ENCODE assay signal across 10 cellular contexts in the genomic region with DNA sequence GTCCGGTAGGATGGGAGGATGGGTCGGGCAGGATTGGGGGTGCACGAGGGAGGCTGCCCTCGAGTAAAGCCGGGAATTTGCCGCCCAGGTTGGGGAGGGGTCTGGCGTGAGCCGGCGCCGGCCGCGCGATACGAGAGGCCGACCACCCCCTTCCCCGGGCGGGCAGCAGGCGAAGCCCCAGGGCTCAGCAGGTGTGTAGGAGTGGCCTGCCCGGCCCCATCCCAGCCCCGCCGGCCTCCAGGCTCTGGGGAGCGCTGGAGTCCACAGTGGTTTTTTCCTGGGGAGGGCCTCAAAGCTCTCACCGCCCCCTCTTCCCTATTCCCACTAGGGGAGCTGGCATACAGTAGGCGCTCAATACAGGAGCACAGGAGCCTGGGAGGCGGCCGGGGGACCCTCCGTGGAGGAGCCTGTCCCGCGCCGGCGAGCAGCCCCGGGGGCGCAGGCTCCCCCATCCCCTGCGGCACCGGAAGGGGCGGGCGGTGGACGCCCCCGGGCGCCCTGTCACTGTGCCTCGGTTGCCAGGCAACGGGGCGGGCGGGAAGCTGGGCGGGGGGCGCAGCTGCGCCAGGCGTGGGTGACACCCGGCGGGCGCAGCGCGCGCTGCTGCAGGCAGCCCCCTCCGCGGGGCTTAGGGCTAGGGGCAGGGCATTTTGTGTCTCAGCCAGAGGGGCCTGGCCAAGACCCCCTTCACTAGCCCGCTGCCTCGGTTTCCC. TPM values are rescaled to one million over a fixed set of nuclear protein-coding genes. Genes with fewer than 3 reads are reported as not detected.
A peak's percentile ranks its signal among the peaks of the same experiment; 100 is the strongest.
DNase-seq lines count a peak whose midpoint lies in the region; TF ChIP-seq lines count a peak whose summit lies in the region.
"Had no signal": no experiment of that assay in that cellular context is flagged by ENCODE, and none has a peak within 500 bp of the region (broad histone marks: within the 10 kb centered on the region; RNA-seq: fewer than 3 reads in every experiment).

No MANE protein-coding gene starts in this region.

- H3K4me3 Mint-ChIP-seq in CD8-positive, alpha-beta memory T cell = peak overlapping the region in 3 of 7 donors; percentile 19 to 69 (median 20)
- peak overlapping the region; percentile 40 for H3K4me3 Mint-ChIP-seq in activated naive CD8-positive, alpha-beta T cell treated with anti-CD3 and anti-CD28 coated beads for 36 hours

- H3K27ac ChIP-seq in CD8-positive, alpha-beta memory T cell (ENCODE audit: low read depth, low read length) = peak overlapping the region; percentile 16
- H3K27ac ChIP-seq in RWPE1 = peak overlapping the region; percentile 98
- peak overlapping the region in 4 of 8 donors; percentile 31 to 99 (median 48) for H3K27ac ChIP-seq in spleen
- H3K27ac ChIP-seq in SK-N-SH (ENCODE audit: low read depth in 2 of 2, low read length in 1 of 2) = no peak overlapping the region
- H3K27ac ChIP-seq: epithelial cell of prostate, sigmoid colon had no signal

- peaks cover 0 to 3% of the 10 kb centered on the region in 2 donors for H3K27me3 Mint-ChIP-seq in CD8-positive, alpha-beta memory T cell
- H3K27me3 Mint-ChIP-seq in activated naive CD8-positive, alpha-beta T cell treated with anti-CD3 and anti-CD28 coated beads for 36 hours = no peaks in the 10 kb centered on the region

- WGBS in spleen, 5 donors = 17 to 32% (median 24%) methylated on average over 33 to 58 of the region's 58 CpGs
- 91% methylated on average over 44 of the region's 58 CpGs for WGBS in SK-N-SH (ENCODE audit: low lambda C conversion rate)

- peak overlapping the region; percentile 37 for H3K4me3 ChIP-seq in CD8-positive, alpha-beta memory T cell (ENCODE audit: low read length)
- H3K4me3 ChIP-seq in spleen = peak overlapping the region in 3 of 8 donors; percentile 2 to 36 (median 14)
- no peak overlapping the region for H3K4me3 ChIP-seq in SK-N-SH (ENCODE audit: low read depth in 2 of 2, low read length in 1 of 2)
- H3K4me3 ChIP-seq: sigmoid colon had no signal

- no peak for TF ChIP-seq POLR2A in spleen (IDR thresholded peaks at IDR 0.05)

- CTCF ChIA-PET in CD8-positive, alpha-beta memory T cell (lab: Charles Lee) = interaction anchor here (0.9 to 1.3 kb wide), 2 partner anchors 9 to 24 kb away, joined by 3 read pairs; no protein-coding TSS in a partner anchor
- CTCF ChIA-PET in RWPE1 (lab: Yijun Ruan, JAX) = no interaction called here
- CTCF ChIA-PET in SK-N-SH (lab: Yijun Ruan, JAX) = interaction anchor here (1.0 to 2.8 kb wide), 3 partner anchors 14 to 179 kb away, joined by 3 to 11 read pairs (median 4); no protein-coding TSS in a partner anchor

- peaks cover 85% of the 10 kb centered on the region for H4K20me1 ChIP-seq in SK-N-SH (ENCODE audit: insufficient read depth)

- no peaks in the 10 kb centered on the region for H3K36me3 ChIP-seq in CD8-positive, alpha-beta memory T cell (ENCODE audit: insufficient read depth, low read length)
- H3K36me3 ChIP-seq in spleen = peaks cover 0 to 10% (median 6%) of the 10 kb centered on the region in 6 donors
- peaks cover 3 to 6% of the 10 kb centered on the region in 2 experiments for H3K36me3 ChIP-seq in SK-N-SH (replicated peaks in 1 of 2; ENCODE audit: control insufficient read depth in 1 of 2, insufficient read depth in 2 of 2, low read length in 1 of 2)
- H3K36me3 ChIP-seq: sigmoid colon had no signal

- peaks cover 28% of the 10 kb centered on the region for H3F3A ChIP-seq in SK-N-SH (replicated peaks; ENCODE audit: insufficient read depth)

- no peaks in the 10 kb centered on the region for H3K9me2 ChIP-seq in SK-N-SH

- POLR2A ChIA-PET in CD8-positive, alpha-beta memory T cell (lab: Charles Lee) = interaction anchor here (0.7 kb wide), 1 partner anchor 81 kb away, joined by 4 read pairs; no protein-coding TSS in a partner anchor
- POLR2A ChIA-PET in RWPE1 (lab: Yijun Ruan, JAX; ENCODE audit: low non-redundant PET) = no interaction called here
- POLR2A ChIA-PET in SK-N-SH (lab: Yijun Ruan, JAX) = no interaction called here

- no peaks in the 10 kb centered on the region for H3K9me3 Mint-ChIP-seq in CD8-positive, alpha-beta memory T cell
- H3K9me3 Mint-ChIP-seq in activated naive CD8-positive, alpha-beta T cell treated with anti-CD3 and anti-CD28 coated beads for 36 hours = no peaks in the 10 kb centered on the region

- peaks cover 78% of the 10 kb centered on the region for H3K79me2 ChIP-seq in SK-N-SH (ENCODE audit: insufficient read depth)

- DNase-seq in CD8-positive, alpha-beta memory T cell = peak; percentile 32 to 86 (median 61)
- DNase-seq in RWPE1 (ENCODE audit: low spot score) (no peak), spleen (peak; percentile 89), NCI-H2081 treated with DMSO at 0.1 percent for 48 hours (lab: John Stamatoyannopoulos, UW) (no peak), EL (no peak), H4 (ENCODE audit: low spot score) (no peak), SK-N-SH (no peak)
- DNase-seq in activated naive CD8-positive, alpha-beta T cell treated with anti-CD3 and anti-CD28 coated beads for 36 hours = peak; percentile 80

- no peak overlapping the region for H3K4me2 ChIP-seq in SK-N-SH

- H3K27me3 ChIP-seq in CD8-positive, alpha-beta memory T cell (ENCODE audit: insufficient read depth, low read length, poor library complexity, severe bottlenecking) = no peaks in the 10 kb centered on the region
- H3K27me3 ChIP-seq in spleen (replicated peaks in 1 of 7) (no peaks in the 10 kb centered on the region), SK-N-SH (ENCODE audit: insufficient read depth) (no peaks in the 10 kb centered on the region)

- no peaks in the 10 kb centered on the region for H3K9me3 ChIP-seq in CD8-positive, alpha-beta memory T cell (ENCODE audit: low read length)
- H3K9me3 ChIP-seq in spleen = no peaks in the 10 kb centered on the region
- H3K9me3 ChIP-seq in SK-N-SH = no peaks in the 10 kb centered on the region
- H3K9me3 ChIP-seq: sigmoid colon had no signal

- H3K27ac Mint-ChIP-seq in CD8-positive, alpha-beta memory T cell = peak overlapping the region in 6 of 8 donors; percentile 66 to 93 (median 72)
- peak overlapping the region; percentile 60 for H3K27ac Mint-ChIP-seq in activated naive CD8-positive, alpha-beta T cell treated with anti-CD3 and anti-CD28 coated beads for 36 hours

- H2AFZ ChIP-seq in SK-N-SH (ENCODE audit: low read depth) = no peak overlapping the region

- peaks cover 0 to 8% (median 1%) of the 10 kb centered on the region in 3 donors for H3K36me3 Mint-ChIP-seq in CD8-positive, alpha-beta memory T cell
- peaks cover 11% of the 10 kb centered on the region for H3K36me3 Mint-ChIP-seq in activated naive CD8-positive, alpha-beta T cell treated with anti-CD3 and anti-CD28 coated beads for 36 hours

- peaks cover 60% of the 10 kb centered on the region for H3K4me1 ChIP-seq in CD8-positive, alpha-beta memory T cell (ENCODE audit: insufficient read depth, low read length)
- H3K4me1 ChIP-seq in spleen (peaks cover 55 to 92% (median 75%) of the 10 kb centered on the region in 6 donors), SK-N-SH (ENCODE audit: control insufficient read depth in 1 of 2, insufficient read depth in 2 of 2, low read depth in 1 of 2, low read length in 1 of 2) (peaks cover 20 to 30% of the 10 kb centered on the region in 2 experiments; a peak in 3 of 4 replicates)

- TF ChIP-seq RAD21 in SK-N-SH (IDR thresholded peaks at IDR 0.05; ENCODE audit: low read length) = no peak

- H3K9ac ChIP-seq in SK-N-SH = no peak overlapping the region

- TF ChIP-seq CTCF in RWPE1 (conservative IDR thresholded peaks at IDR 0.05; ENCODE audit: low read depth) (no peak), spleen (IDR thresholded peaks at IDR 0.05 in 8 of 11, conservative IDR thresholded peaks at IDR 0.05 in 3 of 11) (no peak), SK-N-SH (IDR thresholded peaks at IDR 0.05) (no peak)

- intact Hi-C loops in spleen (cut with DNase I; ENCODE audit: low total_unique reads) = no loop called here

- peaks cover 36 to 67% (median 45%) of the 10 kb centered on the region in 3 donors for H3K4me1 Mint-ChIP-seq in CD8-positive, alpha-beta memory T cell
- H3K4me1 Mint-ChIP-seq in activated naive CD8-positive, alpha-beta T cell treated with anti-CD3 and anti-CD28 coated beads for 36 hours = peaks cover 46% of the 10 kb centered on the region

- TF ChIP-seq EP300 in SK-N-SH (IDR thresholded peaks at IDR 0.05; ENCODE audit: borderline replicate concordance in 1 of 2, low read depth in 1 of 2, low read length in 1 of 2) = no peak

RNA-seq across cellular contexts. Expression of gene REXO1, which starts 3.5 kb away (rescaled TPM):
- 10 to 100 TPM; 61.0 to 63.7 TPM for total RNA-seq in CD8-positive, alpha-beta memory T cell
- polyA plus RNA-seq in CD8-positive, alpha-beta memory T cell = 8.7 TPM
- total RNA-seq in activated naive CD8-positive, alpha-beta T cell treated with anti-CD3 and anti-CD28 coated beads for 36 hours = 10 to 100 TPM; 53.1 to 54.2 TPM
- 10 to 100 TPM; 35.7 to 88.1 (median 59.2) TPM for total RNA-seq in spleen
- polyA plus RNA-seq in spleen = 10 to 100 TPM; 13.4 to 52.3 (median 27.4) TPM
- 2.3 and 4.2 TPM in 2 replicates for total RNA-seq in H4 (2014; rRNA removed; shearing (Covaris generic))
- 9.0 and 18.8 TPM in 2 replicates for polyA plus RNA-seq in SK-N-SH (2012; rRNA removed)
- 7.1 and 12.6 TPM in 2 replicates for polyA plus RNA-seq in SK-N-SH (2012; cell fraction: cytosol; rRNA removed)
- polyA plus RNA-seq in SK-N-SH (2012; cell fraction: nucleus; rRNA removed) = 87.2 and 224 TPM in 2 replicates

RNA-seq across cellular contexts. Expression of gene KLF16, which starts 11.6 kb away (rescaled TPM):
- total RNA-seq in CD8-positive, alpha-beta memory T cell = 10 to 100 TPM; 42.8 to 43.1 TPM
- 0.92 TPM for polyA plus RNA-seq in CD8-positive, alpha-beta memory T cell
- total RNA-seq in activated naive CD8-positive, alpha-beta T cell treated with anti-CD3 and anti-CD28 coated beads for 36 hours = 10 to 100 TPM; 37.9 to 39.0 TPM
- total RNA-seq in spleen = 10 to 100 TPM; 12.9 to 39.0 (median 29.5) TPM
- polyA plus RNA-seq in spleen = 10 to 100 TPM in 1 of 3 donors, 1 to 10 TPM in 2; 7.1 to 19.5 (median 8.1) TPM
- 1.8 and 4.6 TPM in 2 replicates for total RNA-seq in H4 (2014; rRNA removed; shearing (Covaris generic))
- 11.3 and 16.1 TPM in 2 replicates for polyA plus RNA-seq in SK-N-SH (2012; rRNA removed)
- polyA plus RNA-seq in SK-N-SH (2012; cell fraction: cytosol; rRNA removed) = 11.6 and 17.8 TPM in 2 replicates
- polyA plus RNA-seq in SK-N-SH (2012; cell fraction: nucleus; rRNA removed) = 28.7 and 43.5 TPM in 2 replicates

RNA-seq across cellular contexts. Expression of gene ABHD17A, which starts 33.6 kb away (rescaled TPM):
- total RNA-seq in CD8-positive, alpha-beta memory T cell = 100 to 1,000 TPM; 105 to 114 TPM
- 252 TPM for polyA plus RNA-seq in CD8-positive, alpha-beta memory T cell
- 100 to 1,000 TPM in 1 of 2 experiments, 10 to 100 TPM in 1; 98.7 to 106 TPM for total RNA-seq in activated naive CD8-positive, alpha-beta T cell treated with anti-CD3 and anti-CD28 coated beads for 36 hours
- total RNA-seq in spleen = 100 to 1,000 TPM in 2 of 7 donors, 10 to 100 TPM in 5; 73.4 to 104 (median 83.0) TPM
- polyA plus RNA-seq in spleen (100 to 1,000 TPM in 1 of 3 donors, 10 to 100 TPM in 2; 80.4 to 107 (median 88.1) TPM), SK-N-SH (2012; rRNA removed) (61.1 and 69.1 TPM in 2 replicates)
- total RNA-seq in H4 (2014; rRNA removed; shearing (Covaris generic)) = 20.2 and 40.6 TPM in 2 replicates
- polyA plus RNA-seq in SK-N-SH (2012; cell fraction: cytosol; rRNA removed) = 25.5 and 46.5 TPM in 2 replicates
- 86.6 and 88.2 TPM in 2 replicates for polyA plus RNA-seq in SK-N-SH (2012; cell fraction: nucleus; rRNA removed)

RNA-seq across cellular contexts. Expression of gene ATP8B3, which starts 39.7 kb away (rescaled TPM):
- total RNA-seq in CD8-positive, alpha-beta memory T cell = 1 to 10 TPM in 1 of 2 experiments, under 1 TPM in 1; 0.97 to 1.6 TPM
- polyA plus RNA-seq in CD8-positive, alpha-beta memory T cell = 2.4 TPM
- 1 to 10 TPM; 2.3 to 2.7 TPM for total RNA-seq in activated naive CD8-positive, alpha-beta T cell treated with anti-CD3 and anti-CD28 coated beads for 36 hours
- 10 to 100 TPM in 1 of 7 donors, 1 to 10 TPM in 6; 5.4 to 10.1 (median 7.3) TPM for total RNA-seq in spleen
- polyA plus RNA-seq in spleen (1 to 10 TPM; 1.9 to 3.9 (median 2.3) TPM), SK-N-SH (2012; rRNA removed) (6.2 and 8.0 TPM in 2 replicates)
- 3.6 and 7.8 TPM in 2 replicates for total RNA-seq in H4 (2014; rRNA removed; shearing (Covaris generic))
- polyA plus RNA-seq in SK-N-SH (2012; cell fraction: cytosol; rRNA removed) = 3.1 and 4.9 TPM in 2 replicates
- 20.8 and 25.6 TPM in 2 replicates for polyA plus RNA-seq in SK-N-SH (2012; cell fraction: nucleus; rRNA removed)

RNA-seq across cellular contexts. Expression of gene ADAT3, which starts 53.5 kb away (rescaled TPM):
- 1 to 10 TPM; 6.3 to 6.6 TPM for total RNA-seq in CD8-positive, alpha-beta memory T cell
- 4.6 TPM for polyA plus RNA-seq in CD8-positive, alpha-beta memory T cell
- total RNA-seq in activated naive CD8-positive, alpha-beta T cell treated with anti-CD3 and anti-CD28 coated beads for 36 hours = 1 to 10 TPM; 5.7 to 5.9 TPM
- total RNA-seq in spleen = 10 to 100 TPM in 2 of 7 donors, 1 to 10 TPM in 5; 6.4 to 11.0 (median 8.3) TPM
- 1 to 10 TPM; 3.2 to 9.4 (median 4.0) TPM for polyA plus RNA-seq in spleen
- total RNA-seq in H4 (2014; rRNA removed; shearing (Covaris generic)) = 0.93 and 1.0 TPM in 2 replicates
- 1.7 and 2.8 TPM in 2 replicates for polyA plus RNA-seq in SK-N-SH (2012; rRNA removed)
- 1.3 and 2.1 TPM in 2 replicates for polyA plus RNA-seq in SK-N-SH (2012; cell fraction: cytosol; rRNA removed)
- polyA plus RNA-seq in SK-N-SH (2012; cell fraction: nucleus; rRNA removed) = 7.3 and 12.1 TPM in 2 replicates

Comparison
In these comparisons a context has a peak if more than half of its experiments do, and no peak if none do; other contexts are left out.
1. DNase-seq: peak in CD8-positive, alpha-beta memory T cell (5 of 5), activated naive CD8-positive, alpha-beta T cell treated with anti-CD3 and anti-CD28 coated beads for 36 hours (single experiment) and spleen (single experiment); none in RWPE1 (single experiment), NCI-H2081 treated with DMSO at 0.1 percent for 48 hours (single experiment), EL (single experiment), H4 (single experiment) and SK-N-SH (single experiment).
2. H3K27ac ChIP-seq: peak in CD8-positive, alpha-beta memory T cell (single experiment) and RWPE1 (single experiment); none in SK-N-SH (0 of 2).